ENCODE assay signal across 9 cellular contexts in genomic region chr10:100656479-100656878, GRCh38.
DNase-seq lines count a peak whose midpoint lies in the region; ATAC-seq and TF ChIP-seq lines count a peak whose summit lies in the region.
"Had no signal": no experiment of that assay in that cellular context is flagged by ENCODE, and none has a peak within 500 bp of the region (broad histone marks: within the 10 kb centered on the region; RNA-seq: fewer than 3 reads in every experiment).

No MANE protein-coding gene starts in this region.

- no peak overlapping the region for H2BK15ac ChIP-seq in IMR-90 (ENCODE audit: low read depth, low read length)

- H3K18ac ChIP-seq in IMR-90 (ENCODE audit: low read depth, low read length) (no peak overlapping the region), trophoblast cell (ENCODE audit: low read length) (no peak overlapping the region)

- no peak overlapping the region for H2BK20ac ChIP-seq in IMR-90 (ENCODE audit: low read depth, low read length)

- TF ChIP-seq POLR2A in IMR-90 (IDR thresholded peaks at IDR 0.05; ENCODE audit: low read depth, low read length), result no peak

- no peak overlapping the region for H4K12ac ChIP-seq in trophoblast cell (ENCODE audit: low read depth, low read length)

- H3K4me1 ChIP-seq in IMR-90 (ENCODE audit: control insufficient read depth, insufficient read depth, low read length) (no peaks in the 10 kb centered on the region; the same call in 1 of the 2 replicates), trophoblast cell (ENCODE audit: control insufficient read depth in 1 of 2, insufficient read depth in 2 of 2, low read length in 2 of 2) (peaks cover 2% of the 10 kb centered on the region in 2 experiments), SJCRH30 (no peaks in the 10 kb centered on the region)

- no peak overlapping the region for H4K8ac ChIP-seq in IMR-90 (ENCODE audit: low read depth in 2 of 2, low read length in 2 of 2)
- H4K8ac ChIP-seq in trophoblast cell (ENCODE audit: low read depth, low read length), result no peak overlapping the region

- peak overlapping the region; percentile 59; the same call in 1 of the 2 replicates for H3K4me2 ChIP-seq in IMR-90 (ENCODE audit: low read depth, low read length)
- peak overlapping the region; percentile 39 for H3K4me2 ChIP-seq in trophoblast cell (ENCODE audit: low read length)

- H2AK9ac ChIP-seq in IMR-90 (replicated peaks; ENCODE audit: low read depth, low read length, poor library complexity), result no peak overlapping the region

- no peak overlapping the region for H2AK5ac ChIP-seq in IMR-90 (ENCODE audit: low read depth, low read length)
- H2AK5ac ChIP-seq in trophoblast cell (ENCODE audit: low read length), result no peak overlapping the region

- H3K23ac ChIP-seq in IMR-90 (ENCODE audit: low read depth, low read length) (no peak overlapping the region), trophoblast cell (ENCODE audit: low read length) (no peak overlapping the region)

- no peak overlapping the region for H3K56ac ChIP-seq in IMR-90 (ENCODE audit: extremely low read depth, insufficient read depth, low read length)

- H4K20me1 ChIP-seq in IMR-90 (ENCODE audit: insufficient read depth, low read length), result no peaks in the 10 kb centered on the region; the same call in 1 of the 2 replicates

- BruUV-seq in IMR-90 (replicated peaks; lab: Mats Ljungman, UMichigan), result no TSS peak

- H3K9me3 ChIP-seq in IMR-90 (ENCODE audit: control insufficient read depth, insufficient read depth, low read length), result peaks cover 4% of the 10 kb centered on the region; the same call in 1 of the 2 replicates
- H3K9me3 ChIP-seq in trophoblast cell (ENCODE audit: insufficient read depth, low read depth, low read length), result peaks cover 10% of the 10 kb centered on the region
- no peaks in the 10 kb centered on the region for H3K9me3 ChIP-seq in SJCRH30 (replicated peaks)

- H2AFZ ChIP-seq in IMR-90 (replicated peaks; ENCODE audit: low read length, poor library complexity), result no peak overlapping the region
- no peak overlapping the region for H2AFZ ChIP-seq in trophoblast cell (ENCODE audit: insufficient read depth, low read length, poor library complexity)

- no peaks in the 10 kb centered on the region for H3K79me2 ChIP-seq in trophoblast cell (ENCODE audit: control insufficient read depth, insufficient read depth, low read length, poor library complexity)

- no CpG with 5 or more reads among the region's 34 CpGs for WGBS in IMR-90 (ENCODE audit: extremely low coverage in 2 of 2, insufficient read length in 1 of 2), 2 experiments
- WGBS in trophoblast cell (ENCODE audit: extremely low coverage, insufficient coverage, insufficient read length), result no CpG with 5 or more reads among the region's 34 CpGs

- H3K36me3 ChIP-seq in IMR-90 (ENCODE audit: control insufficient read depth, insufficient read depth, low read length) (no peaks in the 10 kb centered on the region), trophoblast cell (ENCODE audit: control insufficient read depth in 1 of 2, insufficient read depth in 2 of 2, low read length in 2 of 2) (no peaks in the 10 kb centered on the region), SJCRH30 (no peaks in the 10 kb centered on the region)

- dilution Hi-C loops in IMR-90 (cut with HindIII; ENCODE audit: low sequenced_read_pairs, unreplicated experiment), result no loop called here

- no peak overlapping the region for H3K4ac ChIP-seq in IMR-90 (ENCODE audit: low read depth, low read length)
- H3K4ac ChIP-seq in trophoblast cell (ENCODE audit: low read depth, low read length), result no peak overlapping the region

- H3K4me3 ChIP-seq in IMR-90 (ENCODE audit: insufficient read depth, low read depth, low read length) (peak overlapping the region; percentile 23; the same call in 1 of the 2 replicates), trophoblast cell (ENCODE audit: low read depth, low read length) (no peak overlapping the region), SJCRH30 (no peak overlapping the region)

- H3K27ac ChIP-seq in IMR-90 (ENCODE audit: insufficient read depth, low read length) (no peak overlapping the region), trophoblast cell (ENCODE audit: low read depth, low read length) (no peak overlapping the region), SJCRH30 (no peak overlapping the region)

- DNase-seq in NCI-H1694 treated with DMSO at 0.1 percent for 48 hours (lab: John Stamatoyannopoulos, UW), result peak; percentile 18
- no peak for DNase-seq in NCI-H1694 (lab: John Stamatoyannopoulos, UW)
- no peak for DNase-seq in IMR-90
- DNase-seq in trophoblast cell, result peak; percentile 13 to 31
- DNase-seq in SJCRH30, result no peak
- DNase-seq in cerebellum (ENCODE audit: low spot score), result no peak
- DNase-seq in NCI-H128 (lab: John Stamatoyannopoulos, UW; ENCODE audit: unreplicated experiment), result no peak
- DNase-seq: MV-4-11 had no signal

- H3K79me1 ChIP-seq in IMR-90 (ENCODE audit: low read depth in 1 of 2, low read length in 2 of 2) (no peaks in the 10 kb centered on the region), trophoblast cell (ENCODE audit: low read length) (no peaks in the 10 kb centered on the region)

- intact Hi-C loops in IMR-90 (cut with micrococcal nuclease), result no loop called here

- no peak for TF ChIP-seq CTCF in IMR-90 (conservative IDR thresholded peaks at IDR 0.05; ENCODE audit: low read depth, low read length)

- H2BK120ac ChIP-seq in IMR-90 (ENCODE audit: low read depth, low read length) (no peak overlapping the region), trophoblast cell (ENCODE audit: insufficient read depth, low read length, poor library complexity) (no peak overlapping the region)

- no peak for TF ChIP-seq RAD21 in IMR-90 (IDR thresholded peaks at IDR 0.05; ENCODE audit: low read length)

- in situ Hi-C loops in IMR-90 (cut with MboI; ENCODE audit: low sequenced_read_pairs), result no loop called here

- CTCF ChIA-PET in IMR-90 (lab: Yijun Ruan, JAX), result no interaction called here

- H2BK5ac ChIP-seq in IMR-90 (ENCODE audit: low read depth, low read length, poor library complexity, severe bottlenecking) (no peak overlapping the region), trophoblast cell (ENCODE audit: low read depth, low read length, poor library complexity) (no peak overlapping the region)

- H3K14ac ChIP-seq in IMR-90 (replicated peaks; ENCODE audit: low read depth, low read length) (no peak overlapping the region), trophoblast cell (ENCODE audit: low read length) (no peak overlapping the region)

- H4K5ac ChIP-seq in IMR-90 (ENCODE audit: low read depth, low read length), result no peak overlapping the region

- POLR2A ChIA-PET in IMR-90 (lab: Charles Lee; ENCODE audit: unreplicated experiment), result no interaction called here

- peak; percentile 75 for ATAC-seq in IMR-90 (ENCODE audit: low read depth)
- peak; percentile 86 for ATAC-seq in esophagus mucosa

- H2BK12ac ChIP-seq in trophoblast cell (ENCODE audit: low read length), result no peak overlapping the region

- H4K91ac ChIP-seq in IMR-90 (ENCODE audit: insufficient read depth, low read depth, low read length) (no peak overlapping the region), trophoblast cell (ENCODE audit: low read depth, low read length) (no peak overlapping the region)

- H3K9ac ChIP-seq in IMR-90 (ENCODE audit: low read depth, low read length) (no peak overlapping the region), trophoblast cell (ENCODE audit: low read length) (no peak overlapping the region)

- peaks cover 80% of the 10 kb centered on the region for H3K27me3 ChIP-seq in IMR-90 (ENCODE audit: control insufficient read depth, insufficient read depth, low read length)
- peaks cover 77% of the 10 kb centered on the region for H3K27me3 ChIP-seq in trophoblast cell (ENCODE audit: insufficient read depth, low read length)
- peaks cover 27% of the 10 kb centered on the region for H3K27me3 ChIP-seq in SJCRH30

- H3K9me1 ChIP-seq in IMR-90 (ENCODE audit: insufficient read depth, low read length), result no peaks in the 10 kb centered on the region

TF ChIP-seq in IMR-90, 13 proteins besides CTCF, POLR2A, EP300 and RAD21:
- TF ChIP-seq BHLHE40 (IDR thresholded peaks at IDR 0.05; ENCODE audit: low read depth, low read length), result no peak
- TF ChIP-seq MAFK (IDR thresholded peaks at IDR 0.05; ENCODE audit: low read depth, low read length), result no peak
- TF ChIP-seq CEBPB (IDR thresholded peaks at IDR 0.05; ENCODE audit: low read depth, low read length), result no peak
- TF ChIP-seq MAZ (IDR thresholded peaks at IDR 0.05; ENCODE audit: borderline replicate concordance, low read depth, low read length), result no peak
- no peak for TF ChIP-seq NFE2L2 (IDR thresholded peaks at IDR 0.05; ENCODE audit: low read depth, low read length)
- TF ChIP-seq RFX5 (IDR thresholded peaks at IDR 0.05; ENCODE audit: low read depth, low read length), result no peak
- TF ChIP-seq MXI1 (IDR thresholded peaks at IDR 0.05; ENCODE audit: borderline replicate concordance, low read depth, low read length), result no peak
- TF ChIP-seq RCOR1 (IDR thresholded peaks at IDR 0.05; ENCODE audit: insufficient replicate concordance, low read length), result no peak
- no peak for TF ChIP-seq FOS (IDR thresholded peaks at IDR 0.05; ENCODE audit: low read depth, low read length)
- TF ChIP-seq USF2 (IDR thresholded peaks at IDR 0.05; ENCODE audit: low read depth, low read length), result no peak
- no peak for TF ChIP-seq SMC3 (IDR thresholded peaks at IDR 0.05; ENCODE audit: low read depth, low read length)
- no peak for TF ChIP-seq CHD1 (IDR thresholded peaks at IDR 0.05; ENCODE audit: low read depth, low read length)
- TF ChIP-seq ELK1 (IDR thresholded peaks at IDR 0.05; ENCODE audit: borderline replicate concordance, low read depth, low read length), result no peak

Comparison
In these comparisons a context has a peak if more than half of its experiments do, and no peak if none do; other contexts are left out.
1. DNase-seq: peak in NCI-H1694 treated with DMSO at 0.1 percent for 48 hours (single experiment) and trophoblast cell (2 of 2); none in NCI-H1694 (single experiment), IMR-90 (single experiment), SJCRH30 (0 of 2), cerebellum (single experiment) and NCI-H128 (single experiment).